ENCODE assay signal across 2 cellular contexts in genomic region chr4:2835978-2836377, GRCh38.
TF ChIP-seq lines count a peak whose summit lies in the region.

No MANE protein-coding gene starts in this region.

TF ChIP-seq in HepG2, 621 proteins besides CTCF, POLR2A, EP300 and RAD21 (continues in another document):
- TF ChIP-seq MLLT10 (CRISPR knock-in tag; IDR thresholded peaks at IDR 0.05) (no peak), ZNF674 (CRISPR knock-in tag; IDR thresholded peaks at IDR 0.05; ENCODE audit: low read depth) (no peak), ZNF329 (CRISPR knock-in tag; IDR thresholded peaks at IDR 0.05; ENCODE audit: low read depth) (no peak), ATF7-NPFF (CRISPR knock-in tag; IDR thresholded peaks at IDR 0.05; ENCODE audit: low read depth) (no peak), ZNF326 (CRISPR knock-in tag; IDR thresholded peaks at IDR 0.05; ENCODE audit: borderline replicate concordance) (no peak), FOXO4 (CRISPR knock-in tag; conservative IDR thresholded peaks at IDR 0.05) (no peak), RBM39 (IDR thresholded peaks at IDR 0.05; ENCODE audit: low read depth, low read length, poor library complexity, severe bottlenecking) (no peak), BCL3 (CRISPR knock-in tag; IDR thresholded peaks at IDR 0.05) (no peak), BRD4 (CRISPR knock-in tag; IDR thresholded peaks at IDR 0.05) (no peak), ZMYM2 (CRISPR knock-in tag; IDR thresholded peaks at IDR 0.05) (no peak), CHD4 (IDR thresholded peaks at IDR 0.05; ENCODE audit: borderline replicate concordance, low read length) (no peak), SMAD1 (CRISPR knock-in tag; IDR thresholded peaks at IDR 0.05; ENCODE audit: borderline replicate concordance, low read depth) (no peak), ZBTB42 (CRISPR knock-in tag; IDR thresholded peaks at IDR 0.05) (no peak), GMEB1 (CRISPR knock-in tag; IDR thresholded peaks at IDR 0.05; ENCODE audit: borderline replicate concordance) (no peak), SRY (CRISPR knock-in tag; IDR thresholded peaks at IDR 0.05) (no peak), SP140L (CRISPR knock-in tag; IDR thresholded peaks at IDR 0.05; ENCODE audit: borderline replicate concordance) (no peak), HMGA1 (CRISPR knock-in tag; conservative IDR thresholded peaks at IDR 0.05) (no peak)

TF ChIP-seq in HEK293T, 16 proteins besides CTCF, POLR2A, EP300 and RAD21:
- TF ChIP-seq FOXA1 (IDR thresholded peaks at IDR 0.05) (no peak), PKNOX1 (IDR thresholded peaks at IDR 0.05) (no peak), ELF4 (IDR thresholded peaks at IDR 0.05) (no peak), SUZ12 (IDR thresholded peaks at IDR 0.05) (no peak), CTBP1 (IDR thresholded peaks at IDR 0.05; ENCODE audit: borderline replicate concordance) (no peak), ZNF384 (IDR thresholded peaks at IDR 0.05) (no peak), NFRKB (IDR thresholded peaks at IDR 0.05) (no peak), TARDBP (IDR thresholded peaks at IDR 0.05) (no peak), BHLHE40 (IDR thresholded peaks at IDR 0.05; ENCODE audit: borderline replicate concordance) (no peak), HDGF (IDR thresholded peaks at IDR 0.05; ENCODE audit: borderline replicate concordance) (no peak), ARNT (IDR thresholded peaks at IDR 0.05) (no peak), L3MBTL2 (conservative IDR thresholded peaks at IDR 0.05) (no peak)
